1 cellular context compared by ENCODE assay signal in genomic region chr1:46401964-46402626, GRCh38.
TF ChIP-seq lines count a peak whose summit lies in the region.

No MANE protein-coding gene starts in this region.

TF ChIP-seq in HEK293, 187 proteins besides CTCF, POLR2A, EP300 and RAD21 (continued from another document):
- TF ChIP-seq BCL11A (tag by site-specific recombination; IDR thresholded peaks at IDR 0.05; ENCODE audit: low read depth) (peak; percentile 41; the same call in 1 of the 2 replicates), KLF8 (tag by site-specific recombination; IDR thresholded peaks at IDR 0.05) (peak; percentile 58; the same call in 1 of the 2 replicates), ZXDB (tag by site-specific recombination; IDR thresholded peaks at IDR 0.05) (peak; percentile 38), ZNF423 (tag by site-specific recombination; IDR thresholded peaks at IDR 0.05) (no peak), ZNF184 (tag by site-specific recombination; IDR thresholded peaks at IDR 0.05) (no peak; the same call in 1 of the 2 replicates), ZNF132 (tag by site-specific recombination; IDR thresholded peaks at IDR 0.05; ENCODE audit: borderline replicate concordance) (no peak), ZNF501 (tag by site-specific recombination; IDR thresholded peaks at IDR 0.05) (no peak), ZNF660 (tag by site-specific recombination; IDR thresholded peaks at IDR 0.05) (no peak; the same call in 1 of the 2 replicates), ZNF510 (tag by site-specific recombination; IDR thresholded peaks at IDR 0.05; ENCODE audit: insufficient replicate concordance) (no peak), ZNF664 (tag by site-specific recombination; IDR thresholded peaks at IDR 0.05) (no peak), ZNF354C (tag by site-specific recombination; IDR thresholded peaks at IDR 0.05; ENCODE audit: borderline replicate concordance, low read depth) (no peak), ZIC2 (tag by site-specific recombination; IDR thresholded peaks at IDR 0.05) (peak; percentile 64; the same call in 1 of the 2 replicates), ZNF239 (tag by site-specific recombination; IDR thresholded peaks at IDR 0.05) (no peak), ZNF555 (tag by site-specific recombination; conservative IDR thresholded peaks at IDR 0.05) (no peak), ZFHX2 (tag by site-specific recombination; conservative IDR thresholded peaks at IDR 0.05) (no peak; the same call in 1 of the 2 replicates), ZNF341 (tag by site-specific recombination; IDR thresholded peaks at IDR 0.05; ENCODE audit: low read depth) (peak; percentile 61), ZNF157 (tag by site-specific recombination; IDR thresholded peaks at IDR 0.05) (no peak), ZNF26 (tag by site-specific recombination; IDR thresholded peaks at IDR 0.05) (no peak), SALL2 (tag by site-specific recombination; IDR thresholded peaks at IDR 0.05; ENCODE audit: borderline replicate concordance) (no peak), ZNF561 (tag by site-specific recombination; IDR thresholded peaks at IDR 0.05; ENCODE audit: borderline replicate concordance) (no peak; the same call in 1 of the 2 replicates)
- TF ChIP-seq, protein P1, sequence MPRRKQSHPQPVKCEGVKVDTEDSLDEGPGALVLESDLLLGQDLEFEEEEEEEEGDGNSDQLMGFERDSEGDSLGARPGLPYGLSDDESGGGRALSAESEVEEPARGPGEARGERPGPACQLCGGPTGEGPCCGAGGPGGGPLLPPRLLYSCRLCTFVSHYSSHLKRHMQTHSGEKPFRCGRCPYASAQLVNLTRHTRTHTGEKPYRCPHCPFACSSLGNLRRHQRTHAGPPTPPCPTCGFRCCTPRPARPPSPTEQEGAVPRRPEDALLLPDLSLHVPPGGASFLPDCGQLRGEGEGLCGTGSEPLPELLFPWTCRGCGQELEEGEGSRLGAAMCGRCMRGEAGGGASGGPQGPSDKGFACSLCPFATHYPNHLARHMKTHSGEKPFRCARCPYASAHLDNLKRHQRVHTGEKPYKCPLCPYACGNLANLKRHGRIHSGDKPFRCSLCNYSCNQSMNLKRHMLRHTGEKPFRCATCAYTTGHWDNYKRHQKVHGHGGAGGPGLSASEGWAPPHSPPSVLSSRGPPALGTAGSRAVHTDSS (tag by site-specific recombination; IDR thresholded peaks at IDR 0.05) = no peak
- TF ChIP-seq, protein P2, sequence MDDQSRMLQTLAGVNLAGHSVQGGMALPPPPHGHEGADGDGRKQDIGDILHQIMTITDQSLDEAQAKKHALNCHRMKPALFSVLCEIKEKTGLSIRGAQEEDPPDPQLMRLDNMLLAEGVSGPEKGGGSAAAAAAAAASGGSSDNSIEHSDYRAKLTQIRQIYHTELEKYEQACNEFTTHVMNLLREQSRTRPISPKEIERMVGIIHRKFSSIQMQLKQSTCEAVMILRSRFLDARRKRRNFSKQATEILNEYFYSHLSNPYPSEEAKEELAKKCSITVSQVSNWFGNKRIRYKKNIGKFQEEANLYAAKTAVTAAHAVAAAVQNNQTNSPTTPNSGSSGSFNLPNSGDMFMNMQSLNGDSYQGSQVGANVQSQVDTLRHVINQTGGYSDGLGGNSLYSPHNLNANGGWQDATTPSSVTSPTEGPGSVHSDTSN (CRISPR knock-in tag; IDR thresholded peaks at IDR 0.05) = no peak
- TF ChIP-seq, protein P3, sequence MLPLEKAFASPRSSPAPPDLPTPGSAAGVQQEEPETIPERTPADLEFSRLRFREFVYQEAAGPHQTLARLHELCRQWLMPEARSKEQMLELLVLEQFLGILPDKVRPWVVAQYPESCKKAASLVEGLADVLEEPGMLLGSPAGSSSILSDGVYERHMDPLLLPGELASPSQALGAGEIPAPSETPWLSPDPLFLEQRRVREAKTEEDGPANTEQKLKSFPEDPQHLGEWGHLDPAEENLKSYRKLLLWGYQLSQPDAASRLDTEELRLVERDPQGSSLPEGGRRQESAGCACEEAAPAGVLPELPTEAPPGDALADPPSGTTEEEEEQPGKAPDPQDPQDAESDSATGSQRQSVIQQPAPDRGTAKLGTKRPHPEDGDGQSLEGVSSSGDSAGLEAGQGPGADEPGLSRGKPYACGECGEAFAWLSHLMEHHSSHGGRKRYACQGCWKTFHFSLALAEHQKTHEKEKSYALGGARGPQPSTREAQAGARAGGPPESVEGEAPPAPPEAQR (tag by site-specific recombination; IDR thresholded peaks at IDR 0.05) = peak; percentile 36; the same call in 1 of the 2 replicates
- TF ChIP-seq, protein P4, sequence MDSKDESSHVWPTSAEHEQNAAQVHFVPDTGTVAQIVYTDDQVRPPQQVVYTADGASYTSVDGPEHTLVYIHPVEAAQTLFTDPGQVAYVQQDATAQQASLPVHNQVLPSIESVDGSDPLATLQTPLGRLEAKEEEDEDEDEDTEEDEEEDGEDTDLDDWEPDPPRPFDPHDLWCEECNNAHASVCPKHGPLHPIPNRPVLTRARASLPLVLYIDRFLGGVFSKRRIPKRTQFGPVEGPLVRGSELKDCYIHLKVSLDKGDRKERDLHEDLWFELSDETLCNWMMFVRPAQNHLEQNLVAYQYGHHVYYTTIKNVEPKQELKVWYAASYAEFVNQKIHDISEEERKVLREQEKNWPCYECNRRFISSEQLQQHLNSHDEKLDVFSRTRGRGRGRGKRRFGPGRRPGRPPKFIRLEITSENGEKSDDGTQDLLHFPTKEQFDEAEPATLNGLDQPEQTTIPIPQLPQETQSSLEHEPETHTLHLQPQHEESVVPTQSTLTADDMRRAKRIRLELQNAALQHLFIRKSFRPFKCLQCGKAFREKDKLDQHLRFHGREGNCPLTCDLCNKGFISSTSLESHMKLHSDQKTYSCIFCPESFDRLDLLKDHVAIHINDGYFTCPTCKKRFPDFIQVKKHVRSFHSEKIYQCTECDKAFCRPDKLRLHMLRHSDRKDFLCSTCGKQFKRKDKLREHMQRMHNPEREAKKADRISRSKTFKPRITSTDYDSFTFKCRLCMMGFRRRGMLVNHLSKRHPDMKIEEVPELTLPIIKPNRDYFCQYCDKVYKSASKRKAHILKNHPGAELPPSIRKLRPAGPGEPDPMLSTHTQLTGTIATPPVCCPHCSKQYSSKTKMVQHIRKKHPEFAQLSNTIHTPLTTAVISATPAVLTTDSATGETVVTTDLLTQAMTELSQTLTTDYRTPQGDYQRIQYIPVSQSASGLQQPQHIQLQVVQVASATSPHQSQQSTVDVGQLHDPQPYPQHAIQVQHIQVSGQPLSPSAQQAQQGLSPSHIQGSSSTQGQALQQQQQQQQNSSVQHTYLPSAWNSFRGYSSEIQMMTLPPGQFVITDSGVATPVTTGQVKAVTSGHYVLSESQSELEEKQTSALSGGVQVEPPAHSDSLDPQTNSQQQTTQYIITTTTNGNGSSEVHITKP (tag by site-specific recombination; IDR thresholded peaks at IDR 0.05) = peak; percentile 87
- TF ChIP-seq, protein P5, sequence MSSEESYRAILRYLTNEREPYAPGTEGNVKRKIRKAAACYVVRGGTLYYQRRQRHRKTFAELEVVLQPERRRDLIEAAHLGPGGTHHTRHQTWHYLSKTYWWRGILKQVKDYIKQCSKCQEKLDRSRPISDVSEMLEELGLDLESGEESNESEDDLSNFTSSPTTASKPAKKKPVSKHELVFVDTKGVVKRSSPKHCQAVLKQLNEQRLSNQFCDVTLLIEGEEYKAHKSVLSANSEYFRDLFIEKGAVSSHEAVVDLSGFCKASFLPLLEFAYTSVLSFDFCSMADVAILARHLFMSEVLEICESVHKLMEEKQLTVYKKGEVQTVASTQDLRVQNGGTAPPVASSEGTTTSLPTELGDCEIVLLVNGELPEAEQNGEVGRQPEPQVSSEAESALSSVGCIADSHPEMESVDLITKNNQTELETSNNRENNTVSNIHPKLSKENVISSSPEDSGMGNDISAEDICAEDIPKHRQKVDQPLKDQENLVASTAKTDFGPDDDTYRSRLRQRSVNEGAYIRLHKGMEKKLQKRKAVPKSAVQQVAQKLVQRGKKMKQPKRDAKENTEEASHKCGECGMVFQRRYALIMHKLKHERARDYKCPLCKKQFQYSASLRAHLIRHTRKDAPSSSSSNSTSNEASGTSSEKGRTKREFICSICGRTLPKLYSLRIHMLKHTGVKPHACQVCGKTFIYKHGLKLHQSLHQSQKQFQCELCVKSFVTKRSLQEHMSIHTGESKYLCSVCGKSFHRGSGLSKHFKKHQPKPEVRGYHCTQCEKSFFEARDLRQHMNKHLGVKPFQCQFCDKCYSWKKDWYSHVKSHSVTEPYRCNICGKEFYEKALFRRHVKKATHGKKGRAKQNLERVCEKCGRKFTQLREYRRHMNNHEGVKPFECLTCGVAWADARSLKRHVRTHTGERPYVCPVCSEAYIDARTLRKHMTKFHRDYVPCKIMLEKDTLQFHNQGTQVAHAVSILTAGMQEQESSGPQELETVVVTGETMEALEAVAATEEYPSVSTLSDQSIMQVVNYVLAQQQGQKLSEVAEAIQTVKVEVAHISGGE (tag by site-specific recombination; conservative IDR thresholded peaks at IDR 0.05; ENCODE audit: low read depth) = no peak
- TF ChIP-seq, protein P6, sequence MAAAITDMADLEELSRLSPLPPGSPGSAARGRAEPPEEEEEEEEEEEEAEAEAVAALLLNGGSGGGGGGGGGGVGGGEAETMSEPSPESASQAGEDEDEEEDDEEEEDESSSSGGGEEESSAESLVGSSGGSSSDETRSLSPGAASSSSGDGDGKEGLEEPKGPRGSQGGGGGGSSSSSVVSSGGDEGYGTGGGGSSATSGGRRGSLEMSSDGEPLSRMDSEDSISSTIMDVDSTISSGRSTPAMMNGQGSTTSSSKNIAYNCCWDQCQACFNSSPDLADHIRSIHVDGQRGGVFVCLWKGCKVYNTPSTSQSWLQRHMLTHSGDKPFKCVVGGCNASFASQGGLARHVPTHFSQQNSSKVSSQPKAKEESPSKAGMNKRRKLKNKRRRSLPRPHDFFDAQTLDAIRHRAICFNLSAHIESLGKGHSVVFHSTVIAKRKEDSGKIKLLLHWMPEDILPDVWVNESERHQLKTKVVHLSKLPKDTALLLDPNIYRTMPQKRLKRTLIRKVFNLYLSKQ (tag by site-specific recombination; IDR thresholded peaks at IDR 0.05; ENCODE audit: borderline replicate concordance) = no peak
